Comparison of ENCODE assay signal across 1 cellular context in genomic region chr15:41629436-41629835, GRCh38.
TF ChIP-seq lines count a peak whose summit lies in the region.

No MANE protein-coding gene starts in this region.

TF ChIP-seq in K562, 482 proteins besides CTCF, POLR2A, EP300 and RAD21 (continued from another document):
- TF ChIP-seq ZNF398 (CRISPR knock-in tag; IDR thresholded peaks at IDR 0.05) (no peak), PHF21A (IDR thresholded peaks at IDR 0.05; ENCODE audit: borderline replicate concordance, low read depth) (no peak), CREB3 (tag; conservative IDR thresholded peaks at IDR 0.05; ENCODE audit: low read depth) (no peak), NR0B1 (IDR thresholded peaks at IDR 0.05; ENCODE audit: partially characterized antibody) (no peak), POLR2B (IDR thresholded peaks at IDR 0.05; ENCODE audit: low read depth, partially characterized antibody) (no peak), ZBTB34 (CRISPR knock-in tag; IDR thresholded peaks at IDR 0.05) (no peak), TSHZ1 (CRISPR knock-in tag; IDR thresholded peaks at IDR 0.05) (no peak), ZBTB40 (IDR thresholded peaks at IDR 0.05) (no peak), ZBTB40 (CRISPR knock-in tag; IDR thresholded peaks at IDR 0.05) (no peak), TCFL5 (CRISPR knock-in tag; conservative IDR thresholded peaks at IDR 0.05) (no peak), YBX1 (IDR thresholded peaks at IDR 0.05) (no peak)
